Comparison of ENCODE assay signal across 28 cellular contexts in the genomic region with DNA sequence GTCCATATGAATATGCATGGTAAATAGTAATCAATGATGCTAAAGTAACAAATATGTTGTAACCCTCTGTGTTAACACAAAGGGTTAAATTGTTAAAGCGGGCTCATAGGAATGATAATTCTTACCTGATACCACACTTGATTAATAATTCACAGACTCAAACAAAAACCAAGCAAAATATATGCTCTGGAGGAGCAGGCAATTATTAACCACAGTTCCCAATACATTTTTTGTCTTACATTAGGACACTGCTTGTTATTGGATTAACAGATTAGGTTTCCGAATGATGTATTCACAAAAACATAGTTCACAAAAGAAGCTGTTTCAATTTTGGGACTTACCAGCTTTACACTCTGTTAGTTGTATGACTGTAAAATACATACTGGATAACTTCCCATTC.
"Had no signal": no experiment of that assay in that cellular context is flagged by ENCODE, and none has a peak within 500 bp of the region (broad histone marks: within the 10 kb centered on the region; RNA-seq: fewer than 3 reads in every experiment).

No MANE protein-coding gene starts in this region.

- H3K4me1 ChIP-seq: neural progenitor cell, parathyroid adenoma, psoas muscle, spleen, suprapubic skin, testis, tibial artery, transverse colon, upper lobe of right lung, uterus had no signal

- H3K4me3 ChIP-seq: neural progenitor cell, ovary, psoas muscle, skin epidermis, smooth muscle cell, spleen, suprapubic skin, testis, tibial artery, transverse colon, upper lobe of right lung, uterus had no signal

- H3K27ac ChIP-seq: neural progenitor cell, ovary, parathyroid adenoma, psoas muscle, skin epidermis, spleen, suprapubic skin, testis, tibial artery, transverse colon, upper lobe of right lung, uterus had no signal

- H3K79me2 ChIP-seq: parathyroid adenoma had no signal

- H3K36me3 ChIP-seq: neural progenitor cell, ovary, spleen, suprapubic skin, tibial artery, transverse colon, upper lobe of right lung, uterus had no signal

- H3K9me3 ChIP-seq: ovary, psoas muscle, suprapubic skin, testis, tibial artery, transverse colon, upper lobe of right lung, uterus had no signal

- H3K4me2 ChIP-seq: neural progenitor cell, smooth muscle cell had no signal

- ATAC-seq: natural killer cell; psoas muscle; right cardiac atrium; sciatic nerve; stimulated activated memory B cell treated with anti-CD40 and anti-IgM and Interleukin-4, amounts not matched to agents 10 μg/mL and 1 μg/mL and 100 μg/mL, for 72 hours; stimulated activated naive CD8-positive, alpha-beta T cell treated with anti-CD3 and anti-CD28 coated beads, Interleukin-15, amount 100 ng/mL, for 72 hours; stimulated activated naive CD8-positive, alpha-beta T cell treated with anti-CD3 and anti-CD28 coated beads, Interleukin-15, Interleukin-2, amounts not matched to agents 100 U/mL and 50 U/mL, for 24 hours; upper lobe of right lung had no signal

- H3K27me3 ChIP-seq: neural progenitor cell, ovary, spleen, suprapubic skin, testis, tibial artery, transverse colon, upper lobe of right lung, uterus had no signal

- DNase-seq: natural killer cell; occipital lobe; ovary; posterior cingulate gyrus; psoas muscle; right cardiac atrium; spleen; stimulated activated CD4-positive, alpha-beta T cell treated with anti-CD3 and anti-CD28 coated beads, Interleukin-12 subunit alpha, Interleukin-12 subunit beta, amount 100 ng/mL, for 4 hours; stimulated activated CD4-positive, alpha-beta T cell treated with anti-CD3 and anti-CD28 coated beads, Interleukin-1b, Interleukin-23, amount 100 ng/mL, for 48 hours; stimulated activated CD4-positive, alpha-beta T cell treated with anti-CD3 and anti-CD28 coated beads, Interleukin-4, amount 100 ng/mL, for 1 hour; stimulated activated CD4-positive, alpha-beta T cell treated with anti-CD3 and anti-CD28 coated beads, Interleukin-4, amount 100 ng/mL, for 4 hours; stimulated activated CD8-positive, alpha-beta memory T cell treated with anti-CD3 and anti-CD28 coated beads, Interleukin-4, amount 100 ng/mL, for 48 hours; stimulated activated naive CD4-positive, alpha-beta T cell; stimulated activated naive CD8-positive, alpha-beta T cell treated with anti-CD3 and anti-CD28 coated beads, Interleukin-15, amount 100 ng/mL, for 72 hours; stimulated activated naive CD8-positive, alpha-beta T cell treated with anti-CD3 and anti-CD28 coated beads, Interleukin-15, Interleukin-2, amounts not matched to agents 100 U/mL and 50 U/mL, for 24 hours; substantia nigra; testis; tibial artery; transverse colon; upper lobe of right lung; uterus had no signal

- H3K9ac ChIP-seq: neural progenitor cell, parathyroid adenoma had no signal

- H2AFZ ChIP-seq: neural progenitor cell, parathyroid adenoma had no signal
